ENCODE assay signal across 13 cellular contexts in the genomic region with DNA sequence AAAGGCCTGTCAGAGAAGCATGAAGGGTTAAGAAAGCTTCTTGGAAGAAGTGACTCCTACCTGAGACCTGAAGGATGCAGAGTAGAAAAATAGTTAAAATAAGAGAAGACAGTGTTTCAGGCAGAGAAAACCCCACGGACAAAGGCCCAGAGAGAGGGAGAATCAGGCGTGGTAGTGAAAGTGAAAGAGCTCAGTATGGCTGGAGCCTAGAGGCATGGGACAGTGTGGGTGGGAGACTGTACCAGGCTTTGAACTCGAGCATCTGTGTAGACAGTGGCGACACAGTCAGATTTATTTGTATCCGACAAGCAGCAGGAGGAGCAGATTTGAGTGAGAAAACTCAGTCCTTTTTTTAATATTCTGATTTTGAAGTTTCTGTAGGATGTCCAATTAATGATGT.
"Had no signal": no experiment of that assay in that cellular context is flagged by ENCODE, and none has a peak within 500 bp of the region (broad histone marks: within the 10 kb centered on the region; RNA-seq: fewer than 3 reads in every experiment).

No MANE protein-coding gene starts in this region.

- DNase-seq: activated CD4-positive, alpha-beta T cell treated with anti-CD3 and anti-CD28 coated beads, Interleukin-2, amount 50 U/mL, for 48 hours; activated naive CD4-positive, alpha-beta T cell treated with anti-CD3 and anti-CD28 coated beads for 36 hours; activated naive CD8-positive, alpha-beta T cell treated with anti-CD3 and anti-CD28 coated beads, Interleukin-2, amount 50 U/mL, for 24 hours; aorta; effector memory CD8-positive, alpha-beta T cell; foreskin melanocyte; heart left ventricle; nucleus accumbens; posterior cingulate gyrus; retina; stimulated activated CD4-positive, alpha-beta T cell treated with anti-CD3 and anti-CD28 coated beads, Interleukin-2, amount 100 ng/mL, for 48 hours; stimulated activated naive B cell treated with anti-CD40 and anti-IgM and Interleukin-4, amounts not matched to agents 10 μg/mL and 1 μg/mL and 100 μg/mL, for 72 hours; uterus had no signal

- ATAC-seq: activated naive CD8-positive, alpha-beta T cell treated with anti-CD3 and anti-CD28 coated beads, Interleukin-2, amount 50 U/mL, for 24 hours; effector memory CD8-positive, alpha-beta T cell; heart left ventricle; stimulated activated naive B cell treated with anti-CD40 and anti-IgM and Interleukin-4, amounts not matched to agents 10 μg/mL and 1 μg/mL and 100 μg/mL, for 72 hours had no signal
